Comparison of ENCODE assay signal across 13 cellular contexts in the genomic region with DNA sequence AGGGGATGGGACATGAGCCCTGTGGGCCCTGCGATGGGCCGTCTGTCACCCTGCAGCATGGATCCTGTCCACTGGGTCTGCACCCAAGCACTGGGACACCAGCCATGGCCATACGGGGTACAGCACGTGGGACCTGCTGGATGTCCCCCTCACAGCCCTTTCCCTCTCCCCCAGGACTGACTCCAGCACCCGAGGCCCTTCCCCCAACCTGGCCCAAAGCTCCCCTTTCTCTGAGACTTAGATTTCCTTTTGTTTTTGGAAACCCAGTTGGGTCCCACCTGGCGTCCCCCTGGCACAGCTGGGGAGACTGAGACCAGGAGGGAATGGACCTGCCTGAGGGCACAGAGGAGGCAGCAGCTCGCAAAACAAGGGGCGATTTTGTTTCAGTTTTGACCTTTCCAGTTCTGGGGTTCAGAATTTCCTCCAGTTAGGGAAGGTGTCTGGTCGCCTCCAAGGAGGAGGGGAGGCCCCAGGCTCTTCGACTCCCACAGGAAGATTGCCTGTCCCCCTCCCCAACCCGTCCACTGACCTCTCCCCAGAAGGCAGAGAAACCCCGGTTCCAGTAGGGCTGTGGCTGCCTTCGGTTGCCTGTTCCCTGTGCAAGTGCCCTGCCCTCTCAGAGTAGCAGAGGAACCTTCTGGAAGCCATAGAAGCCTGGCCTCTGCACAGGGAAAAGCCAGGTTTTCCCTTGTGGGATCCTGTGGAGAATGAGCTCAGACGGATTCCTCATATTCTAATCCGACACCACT. TPM values are rescaled to one million over a fixed set of nuclear protein-coding genes. Genes with fewer than 3 reads are reported as not detected.
"Had no signal": no experiment of that assay in that cellular context is flagged by ENCODE, and none has a peak within 500 bp of the region (broad histone marks: within the 10 kb centered on the region; RNA-seq: fewer than 3 reads in every experiment).

No MANE protein-coding gene starts in this region.

RNA-seq across cellular contexts. Expression of gene AQP12B, which starts 1.5 kb away (rescaled TPM):
- total RNA-seq: activated CD4-positive, alpha-beta T cell treated with anti-CD3 and anti-CD28 coated beads, Interleukin-2, amount 10 ng/mL, durations not matched to agents 7 days and 5 days; adrenal gland; astrocyte; bronchial epithelial cell; cerebellum; glomerular endothelial cell; left lobe of liver; neural crest cell; omental fat pad; pulmonary artery endothelial cell; right lobe of liver; ureter had no signal

RNA-seq across cellular contexts. Expression of gene AQP12A, which starts 7.5 kb away (rescaled TPM):
- total RNA-seq: activated CD4-positive, alpha-beta T cell treated with anti-CD3 and anti-CD28 coated beads, Interleukin-2, amount 10 ng/mL, durations not matched to agents 7 days and 5 days; adrenal gland; astrocyte; bronchial epithelial cell; cerebellum; glomerular endothelial cell; left lobe of liver; lung; neural crest cell; omental fat pad; pulmonary artery endothelial cell; right lobe of liver; ureter had no signal
